19 cellular contexts compared by ENCODE assay signal in the genomic region with DNA sequence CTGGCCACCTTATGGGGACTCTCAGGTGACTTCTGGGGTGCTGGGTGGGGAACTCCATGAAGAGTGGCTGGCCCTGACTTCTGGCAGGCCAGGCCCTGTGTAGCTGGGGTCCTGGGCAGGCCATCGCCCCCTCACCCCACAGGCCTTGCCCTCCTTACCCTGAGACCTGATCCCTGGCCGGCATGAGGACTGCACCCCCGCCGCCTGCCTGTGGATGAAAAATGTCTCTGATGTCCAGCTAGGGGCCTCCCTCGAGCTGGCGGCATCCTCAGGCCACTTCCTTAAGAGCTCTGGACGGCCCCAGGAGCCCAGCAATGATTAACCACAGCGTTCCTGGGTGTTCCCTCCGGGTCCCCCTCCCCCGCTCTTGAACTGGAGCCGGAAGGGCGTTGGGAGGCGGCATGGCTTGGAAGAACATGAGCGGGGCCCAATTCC. TPM values are rescaled to one million over a fixed set of nuclear protein-coding genes. Genes with fewer than 3 reads are reported as not detected.
DNase-seq lines count a peak whose midpoint lies in the region; ATAC-seq and TF ChIP-seq lines count a peak whose summit lies in the region.
"Had no signal": no experiment of that assay in that cellular context is flagged by ENCODE, and none has a peak within 500 bp of the region (broad histone marks: within the 10 kb centered on the region; RNA-seq: fewer than 3 reads in every experiment).

No MANE protein-coding gene starts in this region.

- H3K27ac Mint-ChIP-seq in progenitor cell of endocrine pancreas = no peak overlapping the region
- H3K27ac Mint-ChIP-seq in activated naive CD8-positive, alpha-beta T cell treated with anti-CD3 and anti-CD28 coated beads for 36 hours = no peak overlapping the region
- H3K27ac Mint-ChIP-seq: activated naive CD4-positive, alpha-beta T cell treated with anti-CD3 and anti-CD28 coated beads, Interleukin-2, amount 50 U/mL, for 72 hours; brain; mesothelial cell of epicardium had no signal

- peaks cover 9% of the 10 kb centered on the region for H3K4me1 Mint-ChIP-seq in progenitor cell of endocrine pancreas (ENCODE audit: low read depth)
- H3K4me1 Mint-ChIP-seq in activated naive CD8-positive, alpha-beta T cell treated with anti-CD3 and anti-CD28 coated beads for 36 hours = no peaks in the 10 kb centered on the region
- H3K4me1 Mint-ChIP-seq: brain, mesothelial cell of epicardium had no signal

- H3K9me3 Mint-ChIP-seq in progenitor cell of endocrine pancreas (ENCODE audit: low read depth) = no peaks in the 10 kb centered on the region
- H3K9me3 Mint-ChIP-seq in activated naive CD8-positive, alpha-beta T cell treated with anti-CD3 and anti-CD28 coated beads for 36 hours = no peaks in the 10 kb centered on the region
- H3K9me3 Mint-ChIP-seq: activated naive CD4-positive, alpha-beta T cell treated with anti-CD3 and anti-CD28 coated beads, Interleukin-2, amount 50 U/mL, for 72 hours; brain; mesothelial cell of epicardium had no signal

- peaks cover 19% of the 10 kb centered on the region for H3K27me3 Mint-ChIP-seq in progenitor cell of endocrine pancreas
- H3K27me3 Mint-ChIP-seq in activated naive CD8-positive, alpha-beta T cell treated with anti-CD3 and anti-CD28 coated beads for 36 hours = peaks cover 5% of the 10 kb centered on the region

- peak; percentile 32 for TF ChIP-seq CTCF in progenitor cell of endocrine pancreas (IDR thresholded peaks at IDR 0.05; ENCODE audit: unreplicated experiment)

- no peak overlapping the region for H3K4me3 Mint-ChIP-seq in progenitor cell of endocrine pancreas (ENCODE audit: low read depth)
- no peak overlapping the region for H3K4me3 Mint-ChIP-seq in activated naive CD8-positive, alpha-beta T cell treated with anti-CD3 and anti-CD28 coated beads for 36 hours
- H3K4me3 Mint-ChIP-seq: brain, mesothelial cell of epicardium had no signal

- no peaks in the 10 kb centered on the region for H3K36me3 Mint-ChIP-seq in progenitor cell of endocrine pancreas (ENCODE audit: insufficient read depth)
- no peaks in the 10 kb centered on the region for H3K36me3 Mint-ChIP-seq in activated naive CD8-positive, alpha-beta T cell treated with anti-CD3 and anti-CD28 coated beads for 36 hours
- H3K36me3 Mint-ChIP-seq: activated naive CD4-positive, alpha-beta T cell treated with anti-CD3 and anti-CD28 coated beads, Interleukin-2, amount 50 U/mL, for 72 hours; brain; mesothelial cell of epicardium had no signal

- intact Hi-C loops in left colon (cut with DNase I, micrococcal nuclease) = no loop called here

- DNase-seq in ELF-1 (ENCODE audit: low read depth, low spot score) = peak; percentile 31
- peak; percentile 34 for DNase-seq in RPMI7951 (ENCODE audit: low read depth)
- DNase-seq in left colon = peak; percentile 89 to 90
- DNase-seq in progenitor cell of endocrine pancreas (ENCODE audit: low spot score, unreplicated experiment) = peak; percentile 58
- no peak for DNase-seq in activated naive CD4-positive, alpha-beta T cell (lab: John Stamatoyannopoulos, UW)
- DNase-seq in activated naive CD8-positive, alpha-beta T cell treated with anti-CD3 and anti-CD28 coated beads for 36 hours = no peak
- DNase-seq in retina = no peak
- no peak for DNase-seq in stimulated activated naive CD4-positive, alpha-beta T cell treated with Interleukin-2 at 50 U/mL for 16 hours (lab: John Stamatoyannopoulos, UW)
- DNase-seq: activated CD4-positive, alpha-beta T cell treated with anti-CD3 and anti-CD28 coated beads for 4 hours; AML-193; dermis blood vessel endothelial cell; GDM1; KG1; NCI-H1092 treated with DMSO at 0.1 percent for 48 hours; stimulated activated CD4-positive, alpha-beta T cell treated with anti-CD3 and anti-CD28 coated beads, Interleukin-4, amount 100 ng/mL, for 24 hours had no signal

- peak; percentile 96 for ATAC-seq in left colon
- ATAC-seq: activated naive CD4-positive, alpha-beta T cell treated with anti-CD3 and anti-CD28 coated beads, Interleukin-2, amount 50 U/mL, for 72 hours had no signal

RNA-seq across cellular contexts. Expression of gene SHH, which starts 31.8 kb away (rescaled TPM):
- total RNA-seq in RPMI7951 (2014; rRNA removed; shearing (Covaris generic)) = not detected in 2 replicates
- total RNA-seq in left colon (1 to 10 TPM; 3.4 to 9.4 TPM), progenitor cell of endocrine pancreas (35.8 and 47.1 TPM in 2 replicates)
- total RNA-seq in activated naive CD8-positive, alpha-beta T cell treated with anti-CD3 and anti-CD28 coated beads for 36 hours = not detected
- total RNA-seq: activated naive CD4-positive, alpha-beta T cell treated with anti-CD3 and anti-CD28 coated beads, Interleukin-2, amount 50 U/mL, for 72 hours; dermis blood vessel endothelial cell; skeletal muscle tissue had no signal

Comparison
In these comparisons a context has a peak if more than half of its experiments do, and no peak if none do; other contexts are left out.
1. DNase-seq: peak in ELF-1 (single experiment), RPMI7951 (single experiment), left colon (2 of 2) and progenitor cell of endocrine pancreas (single experiment); none in activated naive CD4-positive, alpha-beta T cell (0 of 4), activated naive CD8-positive, alpha-beta T cell treated with anti-CD3 and anti-CD28 coated beads for 36 hours (single experiment), retina (single experiment) and stimulated activated naive CD4-positive, alpha-beta T cell treated with Interleukin-2 at 50 U/mL for 16 hours (single experiment).